ENCODE assay signal across 7 cellular contexts in the genomic region with DNA sequence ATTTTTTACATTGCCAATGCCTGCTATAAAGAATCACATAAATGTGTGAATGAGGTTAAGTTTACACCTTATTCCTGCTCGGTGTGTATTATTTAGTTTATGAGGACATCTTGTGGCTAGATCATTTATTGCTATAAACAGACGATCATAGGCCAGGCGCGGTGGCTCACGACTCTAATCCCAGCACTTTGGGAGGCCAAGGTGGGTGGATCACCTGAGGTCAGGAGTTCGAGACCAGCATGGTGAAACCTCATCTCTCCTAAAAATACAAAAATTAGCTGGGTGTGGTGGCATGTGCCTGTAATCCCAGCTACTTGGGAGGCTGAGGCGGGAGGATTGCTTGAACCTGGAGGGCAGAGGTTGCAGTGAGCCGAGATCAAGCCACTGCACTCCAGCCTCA. TPM values are rescaled to one million over a fixed set of nuclear protein-coding genes. Genes with fewer than 3 reads are reported as not detected.
A peak's percentile ranks its signal among the peaks of the same experiment; 100 is the strongest.
DNase-seq lines count a peak whose midpoint lies in the region; ATAC-seq, FAIRE-seq and TF ChIP-seq lines count a peak whose summit lies in the region.
"Not testable (repeated sequence)": the region's sequence is repeated elsewhere in the genome, so short reads cannot be mapped to it uniquely, and the experiment has no call there.

No MANE protein-coding gene starts in this region.

- H3K27ac Mint-ChIP-seq in T-helper 17 cell = peak overlapping the region; percentile 73
- H3K27ac Mint-ChIP-seq in astrocyte (ENCODE audit: unreplicated experiment) = not testable (repeated sequence)

- not testable (repeated sequence) for TF ChIP-seq POLR2A in heart left ventricle (IDR thresholded peaks at IDR 0.05)

- H3K27me3 Mint-ChIP-seq in T-helper 17 cell; astrocyte (ENCODE audit: low read depth, unreplicated experiment): not testable (repeated sequence)

- H3K9ac ChIP-seq in astrocyte (ENCODE audit: low read length) = not testable (repeated sequence)

- 30 to 36% (median 33%) methylated on average over 8 of the region's 8 CpGs for WGBS in heart left ventricle, 4 donors
- 25% methylated on average over 8 of the region's 8 CpGs for WGBS in pancreas, 2 donors

- H3K4me1 Mint-ChIP-seq in T-helper 17 cell = peaks cover 17% of the 10 kb centered on the region
- H3K4me1 Mint-ChIP-seq in astrocyte (ENCODE audit: low read depth, unreplicated experiment) = not testable (repeated sequence)

- not testable (repeated sequence) for H3K9me3 ChIP-seq in T-helper 17 cell (ENCODE audit: control insufficient read depth, low read length, poor library complexity, severe bottlenecking); astrocyte (ENCODE audit: insufficient read depth, low read depth, low read length); heart left ventricle; pancreas

- TF ChIP-seq CTCF in GM12864 (IDR thresholded peaks at IDR 0.05; ENCODE audit: low read depth, low read length, missing control alignments) (peak; percentile 14), astrocyte (IDR thresholded peaks at IDR 0.05; ENCODE audit: insufficient read depth, low read depth, low read length) (peak; percentile 38), heart left ventricle (IDR thresholded peaks at IDR 0.05) (peak in 10 of 12 donors; percentile 38 to 64 (median 52)), pancreas (IDR thresholded peaks at IDR 0.05) (peak in 3 of 4 donors; percentile 13 to 33 (median 25))

- ATAC-seq in HG02973 (IDR thresholded peaks at IDR 0.05; ENCODE audit: unreplicated experiment) (peak; percentile 50), T-helper 17 cell (peak; percentile 93), heart left ventricle (peak; percentile 72 to 81 (median 78)), pancreas (peak; percentile 77 to 94 (median 90))

- not testable (repeated sequence) for H3K27ac ChIP-seq in astrocyte (ENCODE audit: low read depth, low read length); heart left ventricle; pancreas

- not testable (repeated sequence) for H3K27me3 ChIP-seq in astrocyte (ENCODE audit: insufficient read depth, low read length); heart left ventricle; pancreas

- not testable (repeated sequence) for FAIRE-seq in astrocyte (lab: Jason Lieb, UNC)
- FAIRE-seq in pancreas (lab: Jason Lieb, UNC) = peak; percentile 64

- H3K4me3 ChIP-seq in GM12864 (ENCODE audit: low read depth, low read length); astrocyte (ENCODE audit: insufficient read depth, low read depth, low read length); heart left ventricle; pancreas: not testable (repeated sequence)

- not testable (repeated sequence) for H2AFZ ChIP-seq in astrocyte (ENCODE audit: low read depth, low read length)

- H3K4me1 ChIP-seq in astrocyte (ENCODE audit: insufficient read depth, low read length) = not testable (repeated sequence)
- H3K4me1 ChIP-seq in heart left ventricle = peaks cover 0 to 24% (median 7%) of the 10 kb centered on the region in 12 donors
- H3K4me1 ChIP-seq in pancreas = peaks cover 0 to 12% (median 9%) of the 10 kb centered on the region in 3 donors

- H3K4me3 Mint-ChIP-seq in T-helper 17 cell; astrocyte (ENCODE audit: unreplicated experiment): not testable (repeated sequence)

- not testable (repeated sequence) for H3K36me3 ChIP-seq in astrocyte (ENCODE audit: insufficient read depth, low read length); pancreas
- peaks cover 0 to 27% (median 4%) of the 10 kb centered on the region in 9 donors for H3K36me3 ChIP-seq in heart left ventricle

- not testable (repeated sequence) for H3K4me2 ChIP-seq in astrocyte (ENCODE audit: low read length)

- DNase-seq in GM12864 (ENCODE audit: low read depth); T-helper 17 cell; astrocyte (ENCODE audit: low read depth); heart left ventricle: not testable (repeated sequence)
- DNase-seq in NCI-H2107 treated with DMSO at 0.1 percent for 48 hours (lab: John Stamatoyannopoulos, UW; ENCODE audit: unreplicated experiment) = peak; percentile 22
- peak in 5 of 6 donors; percentile 20 to 61 (median 55) for DNase-seq in pancreas

- not testable (repeated sequence) for H4K20me1 ChIP-seq in astrocyte (ENCODE audit: insufficient read depth, low read length)

- H3K79me2 ChIP-seq in astrocyte (ENCODE audit: insufficient read depth, low read length) = not testable (repeated sequence)

- not testable (repeated sequence) for H3K36me3 Mint-ChIP-seq in T-helper 17 cell (ENCODE audit: low read depth); astrocyte (ENCODE audit: low read depth, unreplicated experiment)

- H3K9me3 Mint-ChIP-seq in astrocyte (ENCODE audit: unreplicated experiment) = not testable (repeated sequence)

- intact Hi-C loops in heart left ventricle (cut with DNase I) = loop anchor here in 9 of 10 donors (2.0 to 10.0 kb wide), 7 partner anchors 113 to 271 kb away; partner anchors contain the start of gene ALDH5A1 (in 1 of the 9)
- intact Hi-C loops in pancreas (cut with DNase I) = loop anchor here in 1 of 3 donors (5.0 kb wide), 1 partner anchor 113 kb away; no protein-coding TSS in a partner anchor

RNA-seq across cellular contexts. Expression of gene C6orf62, which starts 23.3 kb away (rescaled TPM):
- total RNA-seq in T-helper 17 cell (100 to 1,000 TPM; 103 to 110 TPM), astrocyte (162 and 178 TPM in 2 replicates), heart left ventricle (10 to 100 TPM; 20.8 to 92.8 (median 40.7) TPM), pancreas (10 to 100 TPM; 33.7 to 85.6 (median 53.2) TPM)
- polyA plus RNA-seq in heart left ventricle (10 to 100 TPM; 28.9 to 48.0 TPM), pancreas (10 to 100 TPM; 45.7 to 52.4 TPM)

RNA-seq across cellular contexts. Expression of gene ACOT13, which starts 28.8 kb away (rescaled TPM):
- total RNA-seq in T-helper 17 cell = 1 to 10 TPM; 2.9 to 5.3 TPM
- total RNA-seq in astrocyte = 33.3 and 35.9 TPM in 2 replicates
- 10 to 100 TPM; 28.1 to 62.7 (median 55.3) TPM for total RNA-seq in heart left ventricle
- 100 to 1,000 TPM in 1 of 2 donors, 10 to 100 TPM in 1; 21.6 to 160 TPM for polyA plus RNA-seq in heart left ventricle
- 10 to 100 TPM in 3 of 6 donors, 1 to 10 TPM in 3; 7.1 to 11.6 (median 9.3) TPM for total RNA-seq in pancreas
- polyA plus RNA-seq in pancreas = 10 to 100 TPM; 10.2 to 17.7 TPM

RNA-seq across cellular contexts. Expression of gene TDP2, which starts 28.9 kb away (rescaled TPM):
- total RNA-seq in T-helper 17 cell = 10 to 100 TPM; 35.6 to 42.0 TPM
- total RNA-seq in astrocyte = 27.2 and 27.3 TPM in 2 replicates
- total RNA-seq in heart left ventricle = 10 to 100 TPM; 14.0 to 33.4 (median 25.1) TPM
- polyA plus RNA-seq in heart left ventricle = 10 to 100 TPM; 21.3 to 35.8 TPM
- 10 to 100 TPM; 14.7 to 26.9 (median 18.3) TPM for total RNA-seq in pancreas
- polyA plus RNA-seq in pancreas = 10 to 100 TPM; 21.6 to 41.9 TPM

RNA-seq across cellular contexts. Expression of gene KIAA0319, which starts 49.6 kb away (rescaled TPM):
- total RNA-seq in T-helper 17 cell (under 1 TPM; 0.07 to 0.16 TPM), astrocyte (0.05 and 0.10 TPM in 2 replicates), heart left ventricle (under 1 TPM in 3 of 9 donors, not detected in 6; 0.05 TPM), pancreas (1 to 10 TPM in 3 of 6 donors, under 1 TPM in 3; 0.51 to 1.2 (median 0.95) TPM)
- polyA plus RNA-seq in heart left ventricle (not detected), pancreas (1 to 10 TPM; 1.5 to 4.6 TPM)
